Comparison of ENCODE assay signal across 20 cellular contexts in the genomic region with DNA sequence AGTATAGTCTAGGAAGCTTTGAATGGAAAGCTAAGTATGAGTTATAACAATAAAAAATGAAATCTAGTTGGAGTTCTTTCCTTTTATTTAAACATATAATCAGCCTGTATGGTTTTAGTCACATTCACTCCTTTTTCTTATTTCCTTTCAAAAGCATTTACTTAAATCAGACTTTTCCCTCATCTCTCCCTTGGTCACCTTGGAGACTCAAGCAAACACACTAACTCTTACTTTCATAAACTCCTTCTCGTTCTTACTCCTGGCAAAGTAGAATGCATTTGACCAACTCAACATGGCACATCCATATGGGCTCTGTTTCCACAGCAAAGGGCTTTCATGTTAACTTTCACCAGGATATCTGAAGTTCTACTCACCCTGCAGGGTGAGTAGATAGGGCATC.
"Had no signal": no experiment of that assay in that cellular context is flagged by ENCODE, and none has a peak within 500 bp of the region (broad histone marks: within the 10 kb centered on the region; RNA-seq: fewer than 3 reads in every experiment).

No MANE protein-coding gene starts in this region.

- H3K4me2 ChIP-seq: neural progenitor cell had no signal

- H3K36me3 ChIP-seq: neural progenitor cell, ovary, tibial nerve, upper lobe of right lung, vagina had no signal

- H3K4me1 ChIP-seq: foreskin keratinocyte, neural progenitor cell, testis, tibial nerve, upper lobe of right lung, vagina had no signal

- H3K9ac ChIP-seq: neural progenitor cell had no signal

- H3K9me3 ChIP-seq: mucosa of descending colon, ovary, testis, tibial nerve, upper lobe of right lung, vagina had no signal

- DNase-seq: effector CD4-positive, alpha-beta T cell; endodermal cell; erythroblast; kidney glomerular epithelial cell; mammary epithelial cell; mucosa of descending colon; natural killer cell; nucleus accumbens; ovary; right cardiac atrium; stimulated activated CD4-positive, alpha-beta T cell treated with anti-CD3 and anti-CD28 coated beads, Interleukin-4, amount 100 ng/mL, for 24 hours; stimulated activated naive B cell treated with anti-CD40 and anti-IgM and Interleukin-4, amounts not matched to agents 10 μg/mL and 1 μg/mL and 100 μg/mL, for 72 hours; stimulated activated naive CD8-positive, alpha-beta T cell treated with anti-CD3 and anti-CD28 coated beads, Interleukin-15, amount 100 ng/mL, for 72 hours; testis; upper lobe of right lung had no signal

- H2AFZ ChIP-seq: neural progenitor cell had no signal

- H3K27me3 ChIP-seq: foreskin keratinocyte, neural progenitor cell, ovary, testis, tibial nerve, upper lobe of right lung, vagina had no signal

- H3K4me3 ChIP-seq: coronary artery, mucosa of descending colon, neural progenitor cell, ovary, testis, tibial nerve, upper lobe of right lung, vagina had no signal

- H3K27ac ChIP-seq: coronary artery, foreskin keratinocyte, neural progenitor cell, ovary, testis, tibial nerve, upper lobe of right lung, vagina had no signal

- ATAC-seq: foreskin keratinocyte; mucosa of descending colon; natural killer cell; right cardiac atrium; stimulated activated naive B cell treated with anti-CD40 and anti-IgM and Interleukin-4, amounts not matched to agents 10 μg/mL and 1 μg/mL and 100 μg/mL, for 72 hours; stimulated activated naive CD8-positive, alpha-beta T cell treated with anti-CD3 and anti-CD28 coated beads, Interleukin-15, amount 100 ng/mL, for 72 hours; upper lobe of right lung had no signal
